ENCODE assay signal across 1 cellular context in the genomic region with DNA sequence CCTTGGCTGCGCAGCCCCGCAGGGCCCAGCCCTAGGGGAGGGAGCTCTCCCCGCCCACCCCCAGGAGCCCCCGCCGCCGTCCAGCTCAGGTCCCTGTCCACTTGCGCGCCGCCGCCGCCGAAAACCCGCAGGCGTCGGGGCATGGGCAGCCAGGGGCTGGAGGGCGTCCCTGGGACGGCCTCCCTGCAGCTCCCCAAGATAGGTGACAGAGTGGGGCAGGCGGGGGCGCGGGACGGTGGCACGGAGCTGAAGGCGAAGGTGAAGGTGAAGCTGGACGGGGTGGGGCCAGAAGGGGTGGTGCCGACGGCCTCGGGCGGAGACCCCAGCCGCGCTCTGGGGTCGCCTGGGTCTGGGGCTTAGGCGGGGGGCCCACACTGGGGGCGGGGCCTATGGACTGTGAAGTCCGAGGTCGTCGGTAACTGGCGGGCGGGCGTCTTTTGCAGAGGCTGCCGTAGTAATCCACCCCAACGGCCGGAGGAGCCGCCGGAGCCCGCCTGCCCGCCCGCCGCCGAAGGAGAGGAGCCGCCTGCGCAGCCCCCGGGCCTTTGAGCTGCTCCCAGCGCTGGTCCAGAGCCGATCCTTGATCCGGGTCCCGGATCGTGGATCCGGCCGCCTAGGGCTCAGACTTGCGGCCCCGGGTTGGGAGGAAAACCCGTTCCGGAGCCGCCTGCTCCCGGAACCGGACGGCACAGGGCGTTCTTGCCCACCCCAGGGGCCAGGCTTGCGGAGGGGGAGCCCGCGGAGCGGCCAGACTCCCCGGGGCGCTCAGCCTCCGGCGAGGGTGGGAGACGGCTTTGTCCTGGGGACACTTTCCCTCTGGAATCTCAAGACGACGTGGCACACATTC.
TF ChIP-seq lines count a peak whose summit lies in the region.

No MANE protein-coding gene starts in this region.

TF ChIP-seq in H1, 55 proteins besides CTCF, POLR2A, EP300 and RAD21 (continues in another document):
- TF ChIP-seq FOSL1 (IDR thresholded peaks at IDR 0.05; ENCODE audit: insufficient read depth, low read depth, low read length) (no peak), TAF7 (optimal IDR thresholded peaks at IDR 0.05; ENCODE audit: borderline replicate concordance, low read depth, low read length) (peak; percentile 53), RXRA (IDR thresholded peaks at IDR 0.05; ENCODE audit: insufficient read depth, low read depth, low read length) (0 out of 2 replicates have a peak, but pooled peaks have one; percentile 13), SIRT6 (IDR thresholded peaks at IDR 0.05; ENCODE audit: low read length) (no peak), CREB1 (IDR thresholded peaks at IDR 0.05) (peak; percentile 36; the same call in 1 of the 2 replicates), TBP (IDR thresholded peaks at IDR 0.05; ENCODE audit: low read depth, low read length) (peak; percentile 22; the same call in 1 of the 2 replicates), KDM4A (IDR thresholded peaks at IDR 0.05; ENCODE audit: low read depth, low read length, severe bottlenecking) (peak; percentile 37), NANOG (IDR thresholded peaks at IDR 0.05; ENCODE audit: insufficient read depth, low read depth, low read length, poor library complexity, severe bottlenecking) (no peak), TAF1 (IDR thresholded peaks at IDR 0.05; ENCODE audit: low read depth, low read length) (peak; percentile 58; the same call in 1 of the 2 replicates), SP1 (IDR thresholded peaks at IDR 0.05; ENCODE audit: low read depth, low read length) (peak; percentile 98), SP4 (IDR thresholded peaks at IDR 0.05; ENCODE audit: low read length) (no peak), SIX5 (IDR thresholded peaks at IDR 0.05; ENCODE audit: low read depth, low read length) (no peak), SRF (IDR thresholded peaks at IDR 0.05; ENCODE audit: low read depth, low read length) (no peak), RFX5 (IDR thresholded peaks at IDR 0.05; ENCODE audit: borderline replicate concordance, low read depth, low read length) (peak; percentile 57; the same call in 1 of the 2 replicates), RBBP5 (IDR thresholded peaks at IDR 0.05; ENCODE audit: borderline replicate concordance, low read depth, low read length) (no peak), KDM5A (IDR thresholded peaks at IDR 0.05; ENCODE audit: low read length) (no peak), CTBP2 (IDR thresholded peaks at IDR 0.05; ENCODE audit: borderline replicate concordance, insufficient read depth, insufficient read length, low read length) (no peak), POLR2AphosphoS5 (IDR thresholded peaks at IDR 0.05; ENCODE audit: low read depth, low read length) (no peak), HDAC6 (IDR thresholded peaks at IDR 0.05; ENCODE audit: low read depth, low read length) (no peak), JUN (IDR thresholded peaks at IDR 0.05; ENCODE audit: low read depth, low read length) (no peak), BRCA1 (IDR thresholded peaks at IDR 0.05; ENCODE audit: low read depth, low read length) (no peak), NRF1 (IDR thresholded peaks at IDR 0.05; ENCODE audit: low read depth, low read length) (no peak), GABPA (IDR thresholded peaks at IDR 0.05; ENCODE audit: borderline replicate concordance, insufficient read depth, low read length) (peak; percentile 65), TEAD4 (IDR thresholded peaks at IDR 0.05; ENCODE audit: low read depth, low read length) (0 out of 2 replicates have a peak, but pooled peaks have one; percentile 4), SAP30 (IDR thresholded peaks at IDR 0.05; ENCODE audit: insufficient read depth, insufficient replicate concordance, low read length) (no peak), CHD1 (IDR thresholded peaks at IDR 0.05; ENCODE audit: low read depth, low read length) (no peak), POU5F1 (IDR thresholded peaks at IDR 0.05; ENCODE audit: low read depth, low read length) (no peak), CHD2 (IDR thresholded peaks at IDR 0.05; ENCODE audit: low read length) (no peak), TCF12 (IDR thresholded peaks at IDR 0.05; ENCODE audit: low read depth, low read length) (no peak), PHF8 (conservative IDR thresholded peaks at IDR 0.05; ENCODE audit: low read depth, low read length) (peak; percentile 34; the same call in 1 of the 2 replicates), BCL11A (IDR thresholded peaks at IDR 0.05; ENCODE audit: low read depth in 2 of 2, low read length in 2 of 2) (no peak), SIN3A (conservative IDR thresholded peaks at IDR 0.05 in 1 of 2, IDR thresholded peaks at IDR 0.05 in 1 of 2; ENCODE audit: low read depth in 1 of 2, low read length in 2 of 2) (0 out of 4 replicates have a peak, but pooled peaks of 1 of the 2 experiments have one; percentile 24), JUND (IDR thresholded peaks at IDR 0.05; ENCODE audit: low read length) (no peak), CEBPB (IDR thresholded peaks at IDR 0.05; ENCODE audit: low read depth, low read length) (no peak), HDAC2 (IDR thresholded peaks at IDR 0.05; ENCODE audit: borderline replicate concordance in 1 of 2, low read depth in 2 of 2, low read length in 2 of 2) (0 out of 4 replicates have a peak, but pooled peaks have one; percentile 45 to 48), YY1 (IDR thresholded peaks at IDR 0.05; ENCODE audit: low read depth, low read length) (peak; percentile 36; the same call in 1 of the 2 replicates), CBX8 (IDR thresholded peaks at IDR 0.05; ENCODE audit: borderline replicate concordance, low read depth, low read length) (no peak), KDM1A (IDR thresholded peaks at IDR 0.05; ENCODE audit: borderline replicate concordance, low read length) (peak; percentile 90), BACH1 (IDR thresholded peaks at IDR 0.05; ENCODE audit: low read length) (no peak; the same call in 1 of the 2 replicates), CBX5 (IDR thresholded peaks at IDR 0.05; ENCODE audit: low read depth, low read length) (no peak), MAFK (IDR thresholded peaks at IDR 0.05; ENCODE audit: low read depth, low read length) (no peak), EZH2 (IDR thresholded peaks at IDR 0.05; ENCODE audit: low read depth, low read length, severe bottlenecking) (no peak), ASH2L (IDR thresholded peaks at IDR 0.05; ENCODE audit: low read length) (no peak), EGR1 (IDR thresholded peaks at IDR 0.05; ENCODE audit: borderline replicate concordance, low read depth, low read length) (peak; percentile 68), GTF2F1 (IDR thresholded peaks at IDR 0.05; ENCODE audit: borderline replicate concordance, low read depth, low read length) (no peak), SUZ12 (IDR thresholded peaks at IDR 0.05; ENCODE audit: low read length) (no peak; the same call in 1 of the 2 replicates), SP2 (IDR thresholded peaks at IDR 0.05; ENCODE audit: low read length) (no peak)
- TF ChIP-seq, protein P1, sequence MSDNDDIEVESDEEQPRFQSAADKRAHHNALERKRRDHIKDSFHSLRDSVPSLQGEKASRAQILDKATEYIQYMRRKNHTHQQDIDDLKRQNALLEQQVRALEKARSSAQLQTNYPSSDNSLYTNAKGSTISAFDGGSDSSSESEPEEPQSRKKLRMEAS (IDR thresholded peaks at IDR 0.05), result peak; percentile 37; the same call in 1 of the 2 replicates
- TF ChIP-seq, protein P2, sequence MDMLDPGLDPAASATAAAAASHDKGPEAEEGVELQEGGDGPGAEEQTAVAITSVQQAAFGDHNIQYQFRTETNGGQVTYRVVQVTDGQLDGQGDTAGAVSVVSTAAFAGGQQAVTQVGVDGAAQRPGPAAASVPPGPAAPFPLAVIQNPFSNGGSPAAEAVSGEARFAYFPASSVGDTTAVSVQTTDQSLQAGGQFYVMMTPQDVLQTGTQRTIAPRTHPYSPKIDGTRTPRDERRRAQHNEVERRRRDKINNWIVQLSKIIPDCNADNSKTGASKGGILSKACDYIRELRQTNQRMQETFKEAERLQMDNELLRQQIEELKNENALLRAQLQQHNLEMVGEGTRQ (IDR thresholded peaks at IDR 0.05; ENCODE audit: low read length), result no peak
- TF ChIP-seq, protein P3, sequence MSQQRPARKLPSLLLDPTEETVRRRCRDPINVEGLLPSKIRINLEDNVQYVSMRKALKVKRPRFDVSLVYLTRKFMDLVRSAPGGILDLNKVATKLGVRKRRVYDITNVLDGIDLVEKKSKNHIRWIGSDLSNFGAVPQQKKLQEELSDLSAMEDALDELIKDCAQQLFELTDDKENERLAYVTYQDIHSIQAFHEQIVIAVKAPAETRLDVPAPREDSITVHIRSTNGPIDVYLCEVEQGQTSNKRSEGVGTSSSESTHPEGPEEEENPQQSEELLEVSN (IDR thresholded peaks at IDR 0.05), result no peak
- TF ChIP-seq, protein P4, sequence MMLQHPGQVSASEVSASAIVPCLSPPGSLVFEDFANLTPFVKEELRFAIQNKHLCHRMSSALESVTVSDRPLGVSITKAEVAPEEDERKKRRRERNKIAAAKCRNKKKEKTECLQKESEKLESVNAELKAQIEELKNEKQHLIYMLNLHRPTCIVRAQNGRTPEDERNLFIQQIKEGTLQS (IDR thresholded peaks at IDR 0.05; ENCODE audit: insufficient read depth, low read depth, low read length), result no peak
- TF ChIP-seq, protein P5, sequence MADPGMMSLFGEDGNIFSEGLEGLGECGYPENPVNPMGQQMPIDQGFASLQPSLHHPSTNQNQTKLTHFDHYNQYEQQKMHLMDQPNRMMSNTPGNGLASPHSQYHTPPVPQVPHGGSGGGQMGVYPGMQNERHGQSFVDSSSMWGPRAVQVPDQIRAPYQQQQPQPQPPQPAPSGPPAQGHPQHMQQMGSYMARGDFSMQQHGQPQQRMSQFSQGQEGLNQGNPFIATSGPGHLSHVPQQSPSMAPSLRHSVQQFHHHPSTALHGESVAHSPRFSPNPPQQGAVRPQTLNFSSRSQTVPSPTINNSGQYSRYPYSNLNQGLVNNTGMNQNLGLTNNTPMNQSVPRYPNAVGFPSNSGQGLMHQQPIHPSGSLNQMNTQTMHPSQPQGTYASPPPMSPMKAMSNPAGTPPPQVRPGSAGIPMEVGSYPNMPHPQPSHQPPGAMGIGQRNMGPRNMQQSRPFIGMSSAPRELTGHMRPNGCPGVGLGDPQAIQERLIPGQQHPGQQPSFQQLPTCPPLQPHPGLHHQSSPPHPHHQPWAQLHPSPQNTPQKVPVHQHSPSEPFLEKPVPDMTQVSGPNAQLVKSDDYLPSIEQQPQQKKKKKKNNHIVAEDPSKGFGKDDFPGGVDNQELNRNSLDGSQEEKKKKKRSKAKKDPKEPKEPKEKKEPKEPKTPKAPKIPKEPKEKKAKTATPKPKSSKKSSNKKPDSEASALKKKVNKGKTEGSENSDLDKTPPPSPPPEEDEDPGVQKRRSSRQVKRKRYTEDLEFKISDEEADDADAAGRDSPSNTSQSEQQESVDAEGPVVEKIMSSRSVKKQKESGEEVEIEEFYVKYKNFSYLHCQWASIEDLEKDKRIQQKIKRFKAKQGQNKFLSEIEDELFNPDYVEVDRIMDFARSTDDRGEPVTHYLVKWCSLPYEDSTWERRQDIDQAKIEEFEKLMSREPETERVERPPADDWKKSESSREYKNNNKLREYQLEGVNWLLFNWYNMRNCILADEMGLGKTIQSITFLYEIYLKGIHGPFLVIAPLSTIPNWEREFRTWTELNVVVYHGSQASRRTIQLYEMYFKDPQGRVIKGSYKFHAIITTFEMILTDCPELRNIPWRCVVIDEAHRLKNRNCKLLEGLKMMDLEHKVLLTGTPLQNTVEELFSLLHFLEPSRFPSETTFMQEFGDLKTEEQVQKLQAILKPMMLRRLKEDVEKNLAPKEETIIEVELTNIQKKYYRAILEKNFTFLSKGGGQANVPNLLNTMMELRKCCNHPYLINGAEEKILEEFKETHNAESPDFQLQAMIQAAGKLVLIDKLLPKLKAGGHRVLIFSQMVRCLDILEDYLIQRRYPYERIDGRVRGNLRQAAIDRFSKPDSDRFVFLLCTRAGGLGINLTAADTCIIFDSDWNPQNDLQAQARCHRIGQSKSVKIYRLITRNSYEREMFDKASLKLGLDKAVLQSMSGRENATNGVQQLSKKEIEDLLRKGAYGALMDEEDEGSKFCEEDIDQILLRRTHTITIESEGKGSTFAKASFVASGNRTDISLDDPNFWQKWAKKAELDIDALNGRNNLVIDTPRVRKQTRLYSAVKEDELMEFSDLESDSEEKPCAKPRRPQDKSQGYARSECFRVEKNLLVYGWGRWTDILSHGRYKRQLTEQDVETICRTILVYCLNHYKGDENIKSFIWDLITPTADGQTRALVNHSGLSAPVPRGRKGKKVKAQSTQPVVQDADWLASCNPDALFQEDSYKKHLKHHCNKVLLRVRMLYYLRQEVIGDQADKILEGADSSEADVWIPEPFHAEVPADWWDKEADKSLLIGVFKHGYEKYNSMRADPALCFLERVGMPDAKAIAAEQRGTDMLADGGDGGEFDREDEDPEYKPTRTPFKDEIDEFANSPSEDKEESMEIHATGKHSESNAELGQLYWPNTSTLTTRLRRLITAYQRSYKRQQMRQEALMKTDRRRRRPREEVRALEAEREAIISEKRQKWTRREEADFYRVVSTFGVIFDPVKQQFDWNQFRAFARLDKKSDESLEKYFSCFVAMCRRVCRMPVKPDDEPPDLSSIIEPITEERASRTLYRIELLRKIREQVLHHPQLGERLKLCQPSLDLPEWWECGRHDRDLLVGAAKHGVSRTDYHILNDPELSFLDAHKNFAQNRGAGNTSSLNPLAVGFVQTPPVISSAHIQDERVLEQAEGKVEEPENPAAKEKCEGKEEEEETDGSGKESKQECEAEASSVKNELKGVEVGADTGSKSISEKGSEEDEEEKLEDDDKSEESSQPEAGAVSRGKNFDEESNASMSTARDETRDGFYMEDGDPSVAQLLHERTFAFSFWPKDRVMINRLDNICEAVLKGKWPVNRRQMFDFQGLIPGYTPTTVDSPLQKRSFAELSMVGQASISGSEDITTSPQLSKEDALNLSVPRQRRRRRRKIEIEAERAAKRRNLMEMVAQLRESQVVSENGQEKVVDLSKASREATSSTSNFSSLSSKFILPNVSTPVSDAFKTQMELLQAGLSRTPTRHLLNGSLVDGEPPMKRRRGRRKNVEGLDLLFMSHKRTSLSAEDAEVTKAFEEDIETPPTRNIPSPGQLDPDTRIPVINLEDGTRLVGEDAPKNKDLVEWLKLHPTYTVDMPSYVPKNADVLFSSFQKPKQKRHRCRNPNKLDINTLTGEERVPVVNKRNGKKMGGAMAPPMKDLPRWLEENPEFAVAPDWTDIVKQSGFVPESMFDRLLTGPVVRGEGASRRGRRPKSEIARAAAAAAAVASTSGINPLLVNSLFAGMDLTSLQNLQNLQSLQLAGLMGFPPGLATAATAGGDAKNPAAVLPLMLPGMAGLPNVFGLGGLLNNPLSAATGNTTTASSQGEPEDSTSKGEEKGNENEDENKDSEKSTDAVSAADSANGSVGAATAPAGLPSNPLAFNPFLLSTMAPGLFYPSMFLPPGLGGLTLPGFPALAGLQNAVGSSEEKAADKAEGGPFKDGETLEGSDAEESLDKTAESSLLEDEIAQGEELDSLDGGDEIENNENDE (IDR thresholded peaks at IDR 0.05; ENCODE audit: insufficient replicate concordance, low read length), result no peak
- TF ChIP-seq, protein P6, sequence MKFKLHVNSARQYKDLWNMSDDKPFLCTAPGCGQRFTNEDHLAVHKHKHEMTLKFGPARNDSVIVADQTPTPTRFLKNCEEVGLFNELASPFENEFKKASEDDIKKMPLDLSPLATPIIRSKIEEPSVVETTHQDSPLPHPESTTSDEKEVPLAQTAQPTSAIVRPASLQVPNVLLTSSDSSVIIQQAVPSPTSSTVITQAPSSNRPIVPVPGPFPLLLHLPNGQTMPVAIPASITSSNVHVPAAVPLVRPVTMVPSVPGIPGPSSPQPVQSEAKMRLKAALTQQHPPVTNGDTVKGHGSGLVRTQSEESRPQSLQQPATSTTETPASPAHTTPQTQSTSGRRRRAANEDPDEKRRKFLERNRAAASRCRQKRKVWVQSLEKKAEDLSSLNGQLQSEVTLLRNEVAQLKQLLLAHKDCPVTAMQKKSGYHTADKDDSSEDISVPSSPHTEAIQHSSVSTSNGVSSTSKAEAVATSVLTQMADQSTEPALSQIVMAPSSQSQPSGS (IDR thresholded peaks at IDR 0.05; ENCODE audit: low read length), result 0 out of 2 replicates have a peak, but pooled peaks have one; percentile 71
